ENCODE assay signal across 11 cellular contexts in genomic region chr17:75853410-75853809, GRCh38. TPM values are rescaled to one million over a fixed set of nuclear protein-coding genes. Genes with fewer than 3 reads are reported as not detected.
DNase-seq lines count a peak whose midpoint lies in the region; ATAC-seq and TF ChIP-seq lines count a peak whose summit lies in the region.
"Had no signal": no experiment of that assay in that cellular context is flagged by ENCODE, and none has a peak within 500 bp of the region (broad histone marks: within the 10 kb centered on the region; RNA-seq: fewer than 3 reads in every experiment).

No MANE protein-coding gene starts in this region.

- peaks cover 0 to 48% of the 10 kb centered on the region in 2 donors for H3K4me1 ChIP-seq in muscle layer of duodenum (ENCODE audit: control insufficient read depth in 1 of 2, insufficient read depth in 2 of 2, low read length in 2 of 2)

- H3K36me3 ChIP-seq in muscle layer of duodenum (ENCODE audit: control insufficient read depth in 1 of 2, insufficient read depth in 2 of 2, low read length in 2 of 2) = peaks cover 15 to 31% of the 10 kb centered on the region in 2 donors

- peak overlapping the region; percentile 40 for H3K27ac ChIP-seq in muscle layer of duodenum (ENCODE audit: low read length)

- no peaks in the 10 kb centered on the region for H3K9me3 Mint-ChIP-seq in stimulated activated naive CD8-positive, alpha-beta T cell treated with anti-CD3 and anti-CD28 coated beads, Interleukin-15, Interleukin-2, amounts not matched to agents 100 ng/mL and 50 ng/mL, for 24 hours

- peak overlapping the region; percentile 17 for H3K4me3 Mint-ChIP-seq in stimulated activated naive CD8-positive, alpha-beta T cell treated with anti-CD3 and anti-CD28 coated beads, Interleukin-15, Interleukin-2, amounts not matched to agents 100 ng/mL and 50 ng/mL, for 24 hours

- H3K4me3 ChIP-seq in choroid plexus epithelial cell (ENCODE audit: low read depth, low read length) (no peak overlapping the region), muscle layer of duodenum (ENCODE audit: low read depth in 1 of 2, low read length in 2 of 2) (no peak overlapping the region)

- H3K27me3 ChIP-seq in muscle layer of duodenum (ENCODE audit: low read depth, low read length) = no peaks in the 10 kb centered on the region

- no peaks in the 10 kb centered on the region for H3K27me3 Mint-ChIP-seq in stimulated activated naive CD8-positive, alpha-beta T cell treated with anti-CD3 and anti-CD28 coated beads, Interleukin-15, Interleukin-2, amounts not matched to agents 100 ng/mL and 50 ng/mL, for 24 hours

- no peaks in the 10 kb centered on the region for H3K9me3 ChIP-seq in muscle layer of duodenum (ENCODE audit: control insufficient read depth in 1 of 2, low read length in 2 of 2)

- no peak for DNase-seq in stimulated activated naive CD8-positive, alpha-beta T cell treated with anti-CD3 and anti-CD28 coated beads, Interleukin-15, Interleukin-2, amounts not matched to agents 100 U/mL and 50 U/mL, for 24 hours
- DNase-seq in choroid plexus epithelial cell (ENCODE audit: low read depth) = peak; percentile 78
- DNase-seq in ureter (ENCODE audit: low spot score) = no peak
- DNase-seq in activated CD4-positive, alpha-beta T cell treated with anti-CD3 and anti-CD28 coated beads for 1 hour = no peak
- DNase-seq: activated CD4-positive, alpha-beta T cell treated with anti-CD3 and anti-CD28 coated beads, Interleukin-2, amount 50 U/mL, for 48 hours; DMS 273 treated with DMSO at 0.1 percent for 48 hours; NCI-H69 had no signal

- H3K4me1 Mint-ChIP-seq in stimulated activated naive CD8-positive, alpha-beta T cell treated with anti-CD3 and anti-CD28 coated beads, Interleukin-15, Interleukin-2, amounts not matched to agents 100 ng/mL and 50 ng/mL, for 24 hours (ENCODE audit: low read depth) = peaks cover 20% of the 10 kb centered on the region

- TF ChIP-seq CTCF in choroid plexus epithelial cell (conservative IDR thresholded peaks at IDR 0.05; ENCODE audit: low read depth, low read length) = no peak

- no peak for ATAC-seq in stimulated activated naive CD8-positive, alpha-beta T cell treated with anti-CD3 and anti-CD28 coated beads, Interleukin-15, Interleukin-2, amounts not matched to agents 100 U/mL and 50 U/mL, for 24 hours
- ATAC-seq in GM18502 (IDR thresholded peaks at IDR 0.05; ENCODE audit: poor library complexity, unreplicated experiment) = no peak
- ATAC-seq in HG02571 (IDR thresholded peaks at IDR 0.05; ENCODE audit: unreplicated experiment) = no peak

- H3K36me3 Mint-ChIP-seq in stimulated activated naive CD8-positive, alpha-beta T cell treated with anti-CD3 and anti-CD28 coated beads, Interleukin-15, Interleukin-2, amounts not matched to agents 100 ng/mL and 50 ng/mL, for 24 hours (ENCODE audit: low read depth) = peaks cover 1% of the 10 kb centered on the region

- H3K27ac Mint-ChIP-seq in stimulated activated naive CD8-positive, alpha-beta T cell treated with anti-CD3 and anti-CD28 coated beads, Interleukin-15, Interleukin-2, amounts not matched to agents 100 ng/mL and 50 ng/mL, for 24 hours = no peak overlapping the region

RNA-seq across cellular contexts. Expression of gene WBP2, which starts 1.7 kb away (rescaled TPM):
- 104 TPM for total RNA-seq in ureter

RNA-seq across cellular contexts. Expression of gene UNC13D, which starts 9.2 kb away (rescaled TPM):
- 75.3 TPM for total RNA-seq in ureter

RNA-seq across cellular contexts. Expression of gene TRIM47, which starts 25.0 kb away (rescaled TPM):
- 44.9 TPM for total RNA-seq in ureter

RNA-seq across cellular contexts. Expression of gene TRIM65, which starts 43.3 kb away (rescaled TPM):
- total RNA-seq in ureter = 16.2 TPM

RNA-seq across cellular contexts. Expression of gene MRPL38, which starts 51.3 kb away (rescaled TPM):
- 101 TPM for total RNA-seq in ureter
